1 cellular context compared by ENCODE assay signal in the genomic region with DNA sequence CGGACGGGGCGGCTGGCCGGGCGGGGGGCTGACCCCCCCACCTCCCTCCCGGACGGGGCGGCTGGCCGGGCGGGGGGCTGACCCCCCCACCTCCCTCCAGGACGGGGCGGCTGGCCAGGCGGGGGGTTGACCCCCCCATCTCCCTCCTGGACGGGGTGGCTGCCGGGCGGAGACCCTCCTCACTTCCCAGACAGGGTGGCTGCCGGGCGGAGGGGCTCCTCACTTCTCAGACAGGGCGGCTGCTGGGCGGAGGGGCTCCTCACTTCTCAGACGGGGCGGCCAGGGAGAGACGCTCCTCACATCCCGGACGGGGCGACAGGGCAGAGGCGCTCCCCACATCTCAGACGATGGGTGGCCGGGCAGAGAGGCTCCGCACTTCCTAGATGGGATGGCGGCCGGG. TPM values are rescaled to one million over a fixed set of nuclear protein-coding genes. Genes with fewer than 3 reads are reported as not detected.
"Had no signal": no experiment of that assay in that cellular context is flagged by ENCODE, and none has a peak within 500 bp of the region (broad histone marks: within the 10 kb centered on the region; RNA-seq: fewer than 3 reads in every experiment).

No MANE protein-coding gene starts in this region.

RNA-seq across cellular contexts. Expression of gene HYAL3, which starts 12.8 kb away (rescaled TPM):
- total RNA-seq: ascending aorta had no signal
